In the genomic region with DNA sequence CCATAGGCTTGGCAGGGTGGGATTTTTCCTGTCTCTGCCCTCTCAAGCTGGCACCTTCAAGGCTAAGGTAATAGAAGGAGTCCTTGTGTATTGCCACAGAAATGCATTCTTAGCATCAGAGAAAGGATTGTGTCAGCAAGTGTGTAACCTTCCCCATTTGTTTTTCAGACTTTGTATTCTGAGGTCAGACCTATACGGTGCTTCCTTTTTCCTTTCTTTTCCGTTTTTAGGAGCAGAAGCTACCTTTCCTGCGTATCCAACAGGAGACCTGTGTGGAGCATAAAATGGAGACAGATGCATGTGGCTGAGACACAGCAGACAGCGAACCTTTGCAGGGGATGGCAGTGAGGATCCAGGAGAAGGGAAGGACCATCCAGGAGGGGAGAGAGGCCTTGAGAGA, we compare ENCODE assay signal across 20 cellular contexts. TPM values are rescaled to one million over a fixed set of nuclear protein-coding genes. Genes with fewer than 3 reads are reported as not detected.
DNase-seq lines count a peak whose midpoint lies in the region; ATAC-seq, FAIRE-seq and TF ChIP-seq lines count a peak whose summit lies in the region.
"Had no signal": no experiment of that assay in that cellular context is flagged by ENCODE, and none has a peak within 500 bp of the region (broad histone marks: within the 10 kb centered on the region; RNA-seq: fewer than 3 reads in every experiment).

No MANE protein-coding gene starts in this region.

- ATAC-seq in CD8-positive, alpha-beta T cell = no peak
- no peak for ATAC-seq in K562
- ATAC-seq: GM23338 had no signal

- TF ChIP-seq RAD21 in K562 (CRISPR knock-in tag; conservative IDR thresholded peaks at IDR 0.05 in 1 of 2, IDR thresholded peaks at IDR 0.05 in 1 of 2) = no peak

- no peak overlapping the region for H3K4me3 Mint-ChIP-seq in CD8-positive, alpha-beta T cell
- H3K4me3 Mint-ChIP-seq: CD14-positive monocyte; CD4-positive, alpha-beta T cell; GM23338; HFFc6 had no signal

- intact Hi-C loops in CD8-positive, alpha-beta T cell (cut with DNase I, micrococcal nuclease) = no loop called here
- intact Hi-C loops in K562 (cut with micrococcal nuclease) = loop anchor here (5.0 kb wide), 1 partner anchor 84 kb away; no protein-coding TSS in a partner anchor
- intact Hi-C loops in posterior vena cava (cut with DNase I) = no loop called here

- POLR2A ChIA-PET in CD8-positive, alpha-beta T cell (lab: Charles Lee) = interaction anchor here (0.7 kb wide), 1 partner anchor 880 kb away, joined by 3 read pairs; no protein-coding TSS in a partner anchor
- POLR2A ChIA-PET in K562 (lab: Yijun Ruan, JAX) = interaction anchor here (0.6 to 1.0 kb wide), 2 partner anchors 13 to 493 kb away, joined by 3 to 4 read pairs; no protein-coding TSS in a partner anchor

- H3K4me3 ChIP-seq in CD8-positive, alpha-beta T cell (ENCODE audit: low read depth, low read length) = no peak overlapping the region
- no peak overlapping the region for H3K4me3 ChIP-seq in K562
- H3K4me3 ChIP-seq: BLaER1 treated with 17β-estradiol and CSF1 and Interleukin-3, amounts not matched to agents 10 nM and 100 nM; GM23338; HAP-1 had no signal

- H3K9me3 Mint-ChIP-seq in CD8-positive, alpha-beta T cell = peaks cover 3% of the 10 kb centered on the region
- H3K9me3 Mint-ChIP-seq: HFFc6 had no signal

- H3K27me3 ChIP-seq in CD8-positive, alpha-beta T cell (ENCODE audit: insufficient read depth, low read length) = no peaks in the 10 kb centered on the region
- H3K27me3 ChIP-seq in K562 (ENCODE audit: control insufficient read depth in 2 of 2, insufficient read depth in 2 of 2, low read length in 2 of 2) = no peaks in the 10 kb centered on the region
- H3K27me3 ChIP-seq: BE2C; BLaER1 treated with 17β-estradiol and CSF1 and Interleukin-3, amounts not matched to agents 10 nM and 100 nM had no signal

- TF ChIP-seq POLR2A in K562 (conservative IDR thresholded peaks at IDR 0.05) = no peak

- no peaks in the 10 kb centered on the region for H3K4me1 Mint-ChIP-seq in CD8-positive, alpha-beta T cell (ENCODE audit: low read depth)
- H3K4me1 Mint-ChIP-seq: CD14-positive monocyte had no signal

- no TSS peak for BruUV-seq in K562 (replicated peaks; lab: Mats Ljungman, UMichigan)

- H3K36me3 ChIP-seq in CD8-positive, alpha-beta T cell (ENCODE audit: insufficient read depth, low read length) = no peaks in the 10 kb centered on the region
- peaks cover 48% of the 10 kb centered on the region for H3K36me3 ChIP-seq in K562 (ENCODE audit: control insufficient read depth, insufficient read depth, low read length)
- H3K36me3 ChIP-seq: BE2C had no signal

- peak overlapping the region in 1 of 2 experiments; percentile 45; a peak in 3 of 4 replicates for H3K9ac ChIP-seq in K562 (ENCODE audit: insufficient read depth in 1 of 2, low read depth in 2 of 2, low read length in 2 of 2)
- H3K9ac ChIP-seq: BLaER1 treated with 17β-estradiol and CSF1 and Interleukin-3, amounts not matched to agents 10 nM and 100 nM had no signal

- H3K27ac ChIP-seq in CD8-positive, alpha-beta T cell (ENCODE audit: low read depth, low read length) = no peak overlapping the region
- peak overlapping the region; percentile 69 for H3K27ac ChIP-seq in K562 (ENCODE audit: extremely low read depth, low read depth, low read length)
- H3K27ac ChIP-seq: BLaER1 treated with 17β-estradiol and CSF1 and Interleukin-3, amounts not matched to agents 10 nM and 100 nM had no signal

- no peaks in the 10 kb centered on the region for H3K4me1 ChIP-seq in CD8-positive, alpha-beta T cell (ENCODE audit: insufficient read depth, low read length)
- peaks cover 0 to 41% of the 10 kb centered on the region in 2 experiments for H3K4me1 ChIP-seq in K562 (replicated peaks in 1 of 2; ENCODE audit: control insufficient read depth in 2 of 2, insufficient read depth in 2 of 2, low read length in 2 of 2)
- H3K4me1 ChIP-seq: BE2C; BLaER1 treated with 17β-estradiol and CSF1 and Interleukin-3, amounts not matched to agents 10 nM and 100 nM; HAP-1 had no signal

- no peaks in the 10 kb centered on the region for H3K9me1 ChIP-seq in K562 (ENCODE audit: control insufficient read depth, insufficient read depth, low read length)

- no peak for DNase-seq in CD8-positive, alpha-beta T cell
- DNase-seq in OCI-M1 (lab: John Stamatoyannopoulos, UW) = peak; percentile 27
- DNase-seq in K562 (ENCODE audit: extremely low read depth in 1 of 4, low spot score in 3 of 4) = no peak
- no peak for DNase-seq in AG08395 (ENCODE audit: low spot score)
- DNase-seq in NCI-H2196 (lab: John Stamatoyannopoulos, UW; ENCODE audit: unreplicated experiment) = no peak
- no peak for DNase-seq in posterior vena cava (ENCODE audit: low spot score)
- DNase-seq: BE2C; Calu3; CD4-positive, alpha-beta T cell; COR-L47; DMS53; DMS79 treated with DMSO at 0.1 percent for 48 hours; GF-D8; HFFc6 had no signal

- H2AFZ ChIP-seq in K562 (ENCODE audit: low read depth, low read length) = no peak overlapping the region
- H2AFZ ChIP-seq: GM23338 had no signal

- no peak for FAIRE-seq in K562 (lab: Jason Lieb, UNC)
- FAIRE-seq: GM18507 had no signal

- no peaks in the 10 kb centered on the region for H3K79me2 ChIP-seq in K562 (ENCODE audit: control insufficient read depth, insufficient read depth, low read length)

- TF ChIP-seq CTCF in CD8-positive, alpha-beta T cell (IDR thresholded peaks at IDR 0.05) = no peak
- no peak for TF ChIP-seq CTCF in K562 (IDR thresholded peaks at IDR 0.05 in 2 of 3, conservative IDR thresholded peaks at IDR 0.05 in 1 of 3; ENCODE audit: insufficient read depth in 2 of 3, low read depth in 1 of 3, low read length in 3 of 3)

- H3K27ac Mint-ChIP-seq in CD8-positive, alpha-beta T cell = peak overlapping the region; percentile 19
- H3K27ac Mint-ChIP-seq: CD4-positive, alpha-beta T cell; GM23338; HFFc6 had no signal

- in situ Hi-C loops in K562 (cut with MboI) = no loop called here

- TF ChIP-seq EP300 in K562 (IDR thresholded peaks at IDR 0.05; ENCODE audit: low read length) = no peak

- no peaks in the 10 kb centered on the region for H4K20me1 ChIP-seq in K562 (replicated peaks; ENCODE audit: control insufficient read depth, insufficient read depth, low read length)
- H4K20me1 ChIP-seq: BLaER1 treated with 17β-estradiol and CSF1 and Interleukin-3, amounts not matched to agents 10 nM and 100 nM had no signal

- peaks cover 57% of the 10 kb centered on the region for H3K36me3 Mint-ChIP-seq in CD8-positive, alpha-beta T cell

- no peak overlapping the region for H3K4me2 ChIP-seq in K562 (ENCODE audit: insufficient read depth, low read length)
- H3K4me2 ChIP-seq: BLaER1 treated with 17β-estradiol and CSF1 and Interleukin-3, amounts not matched to agents 10 nM and 100 nM; GM23338 had no signal

- CTCF ChIA-PET in CD8-positive, alpha-beta T cell (lab: Charles Lee) = no interaction called here
- CTCF ChIA-PET in K562 (lab: Yijun Ruan, JAX; ENCODE audit: low intra/inter-chr PET ratio) = no interaction called here

- H3K9me3 ChIP-seq in CD8-positive, alpha-beta T cell (ENCODE audit: low read length) = no peaks in the 10 kb centered on the region
- H3K9me3 ChIP-seq in K562 (replicated peaks; ENCODE audit: control insufficient read depth, insufficient read depth, low read depth, low read length) = no peaks in the 10 kb centered on the region; the same call in 1 of the 2 replicates
- H3K9me3 ChIP-seq: BE2C, HAP-1 had no signal

- WGBS in K562 (ENCODE audit: insufficient coverage, low coverage, missing lambda C conversion rate) = 85% methylated on average over 4 of the region's 4 CpGs

- H3K27me3 Mint-ChIP-seq in CD8-positive, alpha-beta T cell (ENCODE audit: low read depth) = no peaks in the 10 kb centered on the region
- H3K27me3 Mint-ChIP-seq: CD4-positive, alpha-beta T cell had no signal

RNA-seq across cellular contexts. Expression of a gene that starts 46.6 kb away (rescaled TPM):
- 10 to 100 TPM; 18.8 to 24.1 TPM for total RNA-seq in CD8-positive, alpha-beta T cell
- 74.2 and 178 TPM in 2 replicates for total RNA-seq in K562 (2011; cell fraction: chromatin; rRNA removed; ENCODE audit: low replicate concordance)
- 34.4 and 36.5 TPM in 2 replicates for total RNA-seq in K562 (2011; cell fraction: nucleolus; rRNA removed)
- 75.4 and 160 TPM in 2 replicates for total RNA-seq in K562 (2011; cell fraction: nucleoplasm; rRNA removed)
- total RNA-seq in K562 (2014; rRNA removed) (117 and 132 TPM in 2 replicates), K562 (2014; rRNA removed; fragmentation: Illumina TruSeq; extraction: Trizol) (102 and 118 TPM in 2 replicates), K562 (2015; rRNA removed; fragmentation: Illumina TruSeq; extraction: Trizol) (76.1 and 101 TPM in 2 replicates), K562 (2021) (92.2 and 94.3 TPM in 2 replicates), posterior vena cava (10 to 100 TPM; 68.9 to 99.9 TPM)
- polyA plus RNA-seq in K562 (2011; rRNA removed) (65.1 and 71.1 TPM in 2 replicates), K562 (2014; fragmentation: Illumina TruSeq; extraction: Trizol) (85.4 and 88.4 TPM in 2 replicates), K562 (2014; fragmentation: Nextera tagmentation; extraction: Ambion mirVana) (10 to 100 TPM; 16.3 to 16.9 TPM), K562 (2014; rRNA removed) (74.8 and 75.6 TPM in 2 replicates)
- 22.9 and 43.5 TPM in 2 replicates for polyA plus RNA-seq in K562 (2011; cell fraction: cytosol; rRNA removed)
- polyA plus RNA-seq in K562 (2011; cell fraction: nucleus; rRNA removed) = 46.1 and 59.3 TPM in 2 replicates
- 41.6 and 51.1 TPM in 2 replicates for polyA plus RNA-seq in K562 (2012)
- polyA minus RNA-seq in K562 (2011; rRNA and poly(A)+ RNA removed) = 144 and 168 TPM in 2 replicates
- 50.1 and 63.7 TPM in 2 replicates for polyA minus RNA-seq in K562 (2011; cell fraction: cytosol; rRNA and poly(A)+ RNA removed)
- 63.5 and 96.7 TPM in 2 replicates for polyA minus RNA-seq in K562 (2011; cell fraction: nucleus; rRNA and poly(A)+ RNA removed)

RNA-seq across cellular contexts. Expression of a gene that starts 47.4 kb away (rescaled TPM):
- under 1 TPM; 0.52 to 0.72 TPM for total RNA-seq in CD8-positive, alpha-beta T cell
- total RNA-seq in K562 (2011; cell fraction: chromatin; rRNA removed; ENCODE audit: low replicate concordance) = 1.6 and 8.7 TPM in 2 replicates
- 0.50 and 1.4 TPM in 2 replicates for total RNA-seq in K562 (2011; cell fraction: nucleolus; rRNA removed)
- total RNA-seq in K562 (2011; cell fraction: nucleoplasm; rRNA removed) = 2.7 and 3.7 TPM in 2 replicates
- 2.7 and 3.8 TPM in 2 replicates for total RNA-seq in K562 (2014; rRNA removed)
- 3.8 and 5.1 TPM in 2 replicates for total RNA-seq in K562 (2014; rRNA removed; fragmentation: Illumina TruSeq; extraction: Trizol)
- 3.6 and 4.4 TPM in 2 replicates for total RNA-seq in K562 (2015; rRNA removed; fragmentation: Illumina TruSeq; extraction: Trizol)
- total RNA-seq in K562 (2021) = 2.2 and 2.5 TPM in 2 replicates
- 0.65 and 1.7 TPM in 2 replicates for polyA plus RNA-seq in K562 (2011; rRNA removed)
- polyA plus RNA-seq in K562 (2011; cell fraction: cytosol; rRNA removed) = 0.49 and 0.63 TPM in 2 replicates
- polyA plus RNA-seq in K562 (2011; cell fraction: nucleus; rRNA removed) = 2.0 and 2.9 TPM in 2 replicates
- polyA plus RNA-seq in K562 (2012) = 3.9 and 12.9 TPM in 2 replicates
- polyA plus RNA-seq in K562 (2014; fragmentation: Illumina TruSeq; extraction: Trizol) = 3.2 and 3.7 TPM in 2 replicates
- polyA plus RNA-seq in K562 (2014; fragmentation: Nextera tagmentation; extraction: Ambion mirVana) = 1 to 10 TPM; 1.7 to 3.4 TPM
- 2.9 and 8.3 TPM in 2 replicates for polyA plus RNA-seq in K562 (2014; rRNA removed)
- polyA minus RNA-seq in K562 (2011; rRNA and poly(A)+ RNA removed) = 2.6 and 3.6 TPM in 2 replicates
- polyA minus RNA-seq in K562 (2011; cell fraction: cytosol; rRNA and poly(A)+ RNA removed) = 1.2 and 1.7 TPM in 2 replicates
- polyA minus RNA-seq in K562 (2011; cell fraction: nucleus; rRNA and poly(A)+ RNA removed) = 4.2 and 4.4 TPM in 2 replicates
- 1 to 10 TPM in 1 of 2 donors, under 1 TPM in 1; 0.57 to 1.8 TPM for total RNA-seq in posterior vena cava
- total RNA-seq: A172 had no signal
- polyA plus RNA-seq: CD14-positive monocyte had no signal
